Comparison of ENCODE assay signal across 6 cellular contexts in genomic region chr9:133045132-133045531, GRCh38. TPM values are rescaled to one million over a fixed set of nuclear protein-coding genes. Genes with fewer than 3 reads are reported as not detected.
"Had no signal": no experiment of that assay in that cellular context is flagged by ENCODE, and none has a peak within 500 bp of the region (broad histone marks: within the 10 kb centered on the region; RNA-seq: fewer than 3 reads in every experiment).

No MANE protein-coding gene starts in this region.

- H3K4me3 Mint-ChIP-seq: IgD-negative memory B cell had no signal

- H3K27ac Mint-ChIP-seq: IgD-negative memory B cell had no signal

- H3K9me3 Mint-ChIP-seq: IgD-negative memory B cell had no signal

- DNase-seq: GM23248, GOT3, H7 had no signal

- H3K27ac ChIP-seq: GM23248 had no signal

- H3K9ac ChIP-seq: GM23248 had no signal

- H3K9me3 ChIP-seq: HAP-1 had no signal

- H3K4me1 ChIP-seq: HAP-1 had no signal

- H2AFZ ChIP-seq: GM23248 had no signal

- FAIRE-seq: HTR-8/SVneo had no signal

- H3K27me3 Mint-ChIP-seq: IgD-negative memory B cell had no signal

- H3K4me3 ChIP-seq: GM23248, HAP-1 had no signal

RNA-seq across cellular contexts. Expression of gene CEL, which starts 16.6 kb away (rescaled TPM):
- polyA plus RNA-seq: GM23248, IgD-negative memory B cell had no signal
